ENCODE assay signal across 1 cellular context in genomic region chr3:152331018-152331541, GRCh38.
TF ChIP-seq lines count a peak whose summit lies in the region.

No MANE protein-coding gene starts in this region.

TF ChIP-seq in WTC11, 78 proteins besides CTCF, POLR2A, EP300 and RAD21 (continued from another document):
- TF ChIP-seq ZNF532 (CRISPR knock-in tag; IDR thresholded peaks at IDR 0.05; ENCODE audit: borderline replicate concordance) (no peak), ERG (CRISPR knock-in tag; IDR thresholded peaks at IDR 0.05) (no peak), ZNF263 (CRISPR knock-in tag; IDR thresholded peaks at IDR 0.05; ENCODE audit: low read depth) (no peak), JUN (CRISPR knock-in tag; IDR thresholded peaks at IDR 0.05) (no peak), SOX15 (CRISPR knock-in tag; IDR thresholded peaks at IDR 0.05) (no peak), ZBTB21 (CRISPR knock-in tag; IDR thresholded peaks at IDR 0.05; ENCODE audit: borderline replicate concordance) (no peak), CREM (CRISPR knock-in tag; IDR thresholded peaks at IDR 0.05) (no peak)
- TF ChIP-seq, protein P1, sequence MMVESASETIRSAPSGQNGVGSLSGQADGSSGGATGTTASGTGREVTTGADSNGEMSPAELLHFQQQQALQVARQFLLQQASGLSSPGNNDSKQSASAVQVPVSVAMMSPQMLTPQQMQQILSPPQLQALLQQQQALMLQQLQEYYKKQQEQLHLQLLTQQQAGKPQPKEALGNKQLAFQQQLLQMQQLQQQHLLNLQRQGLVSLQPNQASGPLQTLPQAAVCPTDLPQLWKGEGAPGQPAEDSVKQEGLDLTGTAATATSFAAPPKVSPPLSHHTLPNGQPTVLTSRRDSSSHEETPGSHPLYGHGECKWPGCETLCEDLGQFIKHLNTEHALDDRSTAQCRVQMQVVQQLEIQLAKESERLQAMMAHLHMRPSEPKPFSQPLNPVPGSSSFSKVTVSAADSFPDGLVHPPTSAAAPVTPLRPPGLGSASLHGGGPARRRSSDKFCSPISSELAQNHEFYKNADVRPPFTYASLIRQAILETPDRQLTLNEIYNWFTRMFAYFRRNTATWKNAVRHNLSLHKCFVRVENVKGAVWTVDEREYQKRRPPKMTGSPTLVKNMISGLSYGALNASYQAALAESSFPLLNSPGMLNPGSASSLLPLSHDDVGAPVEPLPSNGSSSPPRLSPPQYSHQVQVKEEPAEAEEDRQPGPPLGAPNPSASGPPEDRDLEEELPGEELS (CRISPR knock-in tag; IDR thresholded peaks at IDR 0.05), result no peak
